ENCODE assay signal across 20 cellular contexts in the genomic region with DNA sequence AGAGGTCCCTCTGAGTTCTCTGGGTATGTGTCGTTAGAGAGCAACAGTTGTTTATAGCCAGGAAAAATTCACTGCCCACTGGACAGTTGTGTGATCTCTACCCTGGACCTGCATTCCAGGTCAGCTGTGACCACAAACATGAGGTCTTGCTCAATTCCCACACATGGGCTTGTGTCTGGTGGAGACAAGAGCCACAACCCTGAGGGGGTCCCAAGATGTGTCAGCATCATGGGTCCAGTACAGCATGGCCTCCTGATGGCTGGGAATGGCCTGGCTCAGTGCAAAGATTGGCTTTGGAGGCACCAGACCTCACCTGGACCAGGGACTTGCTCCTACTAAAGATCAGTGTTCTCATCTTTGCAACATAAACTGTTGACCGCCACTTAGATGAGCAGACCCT.
"Had no signal": no experiment of that assay in that cellular context is flagged by ENCODE, and none has a peak within 500 bp of the region (broad histone marks: within the 10 kb centered on the region; RNA-seq: fewer than 3 reads in every experiment).

No MANE protein-coding gene starts in this region.

- H3K79me2 ChIP-seq: parathyroid adenoma had no signal

- H3K4me3 ChIP-seq: esophagus squamous epithelium, left ventricle myocardium inferior, lower lobe of right lung, prostate gland, sigmoid colon had no signal

- H3K9me3 ChIP-seq: esophagus squamous epithelium, left ventricle myocardium inferior, lower lobe of right lung, prostate gland, sigmoid colon had no signal

- DNase-seq: effector memory CD8-positive, alpha-beta T cell; esophagus squamous epithelium; foreskin keratinocyte; kidney; left cardiac atrium; left ventricle myocardium inferior; lower lobe of right lung; midbrain; occipital lobe; retina; sigmoid colon; small intestine; stimulated activated CD4-positive, alpha-beta T cell treated with anti-CD3 and anti-CD28 coated beads, Interleukin-12 subunit alpha, Interleukin-12 subunit beta, amount 100 ng/mL, for 4 hours; stimulated activated naive CD4-positive, alpha-beta T cell treated with Interleukin-2 at 50 U/mL for 16 hours; trophoblast cell had no signal

- H3K9ac ChIP-seq: parathyroid adenoma had no signal

- H3K27me3 ChIP-seq: esophagus squamous epithelium, foreskin keratinocyte, sigmoid colon had no signal

- H3K27ac ChIP-seq: esophagus squamous epithelium, foreskin keratinocyte, left ventricle myocardium inferior, lower lobe of right lung, parathyroid adenoma, prostate gland, sigmoid colon had no signal

- H3K36me3 ChIP-seq: esophagus squamous epithelium, left ventricle myocardium inferior, lower lobe of right lung, prostate gland, sigmoid colon had no signal

- ATAC-seq: foreskin keratinocyte, left cardiac atrium, lower lobe of right lung had no signal

- H2AFZ ChIP-seq: parathyroid adenoma had no signal

- H3K36me3 Mint-ChIP-seq: immature natural killer cell, memory B cell had no signal

- H3K27ac Mint-ChIP-seq: effector memory CD8-positive, alpha-beta T cell; immature natural killer cell; memory B cell; nephron had no signal

- H3K9me3 Mint-ChIP-seq: effector memory CD8-positive, alpha-beta T cell; memory B cell; nephron had no signal

- H3K4me1 ChIP-seq: esophagus squamous epithelium, foreskin keratinocyte, left ventricle myocardium inferior, lower lobe of right lung, parathyroid adenoma, prostate gland, sigmoid colon had no signal

- H3K4me3 Mint-ChIP-seq: effector memory CD8-positive, alpha-beta T cell; immature natural killer cell; memory B cell; nephron had no signal
